23 cellular contexts compared by ENCODE assay signal in genomic region chr9:18720691-18721090, GRCh38.
A peak's percentile ranks its signal among the peaks of the same experiment; 100 is the strongest.
DNase-seq lines count a peak whose midpoint lies in the region; ATAC-seq lines count a peak whose summit lies in the region.
"Had no signal": no experiment of that assay in that cellular context is flagged by ENCODE, and none has a peak within 500 bp of the region (broad histone marks: within the 10 kb centered on the region; RNA-seq: fewer than 3 reads in every experiment).

No MANE protein-coding gene starts in this region.

- no peak overlapping the region for H4K8ac ChIP-seq in mesenchymal stem cell (ENCODE audit: low read length)

- H3K27me3 Mint-ChIP-seq in activated naive CD8-positive, alpha-beta T cell treated with anti-CD3 and anti-CD28 coated beads, Interleukin-2, amount 50 U/mL, for 24 hours, result peaks cover 2% of the 10 kb centered on the region

- H3K4me3 ChIP-seq in mesenchymal stem cell (ENCODE audit: insufficient read depth in 1 of 2, low read depth in 1 of 2, low read length in 2 of 2), result no peak overlapping the region
- H3K4me3 ChIP-seq: prostate gland, skin epidermis, upper lobe of left lung had no signal

- no peak overlapping the region for H2AFZ ChIP-seq in mesenchymal stem cell (ENCODE audit: low read depth, low read length)

- peaks cover 2% of the 10 kb centered on the region for H3K79me1 ChIP-seq in mesenchymal stem cell (replicated peaks; ENCODE audit: low read length, poor library complexity, severe bottlenecking)

- H2BK120ac ChIP-seq in mesenchymal stem cell (ENCODE audit: low read depth, low read length), result no peak overlapping the region

- H3K9ac ChIP-seq in mesenchymal stem cell (ENCODE audit: low read length), result peak overlapping the region; percentile 28

- H3K23ac ChIP-seq in mesenchymal stem cell (ENCODE audit: low read length in 2 of 2), result no peak overlapping the region

- no peaks in the 10 kb centered on the region for H3K36me3 Mint-ChIP-seq in activated naive CD8-positive, alpha-beta T cell treated with anti-CD3 and anti-CD28 coated beads, Interleukin-2, amount 50 U/mL, for 24 hours (ENCODE audit: low read depth)

- H3K27me3 ChIP-seq in mesenchymal stem cell (ENCODE audit: control insufficient read depth in 1 of 2, insufficient read depth in 1 of 2, low read length in 2 of 2), result no peaks in the 10 kb centered on the region
- H3K27me3 ChIP-seq: upper lobe of left lung had no signal

- H2BK5ac ChIP-seq in mesenchymal stem cell (ENCODE audit: low read depth, low read length, poor library complexity, severe bottlenecking), result no peak overlapping the region

- H3K36me3 ChIP-seq in mesenchymal stem cell (ENCODE audit: control insufficient read depth in 1 of 2, insufficient read depth in 2 of 2, low read depth in 1 of 2, low read length in 2 of 2), result peaks cover 0 to 73% of the 10 kb centered on the region in 2 experiments
- H3K36me3 ChIP-seq: prostate gland, upper lobe of left lung had no signal

- H2AK5ac ChIP-seq in mesenchymal stem cell (ENCODE audit: low read length, severe bottlenecking), result no peak overlapping the region

- H3K9me3 ChIP-seq in mesenchymal stem cell (ENCODE audit: control insufficient read depth, low read length), result no peaks in the 10 kb centered on the region
- H3K9me3 ChIP-seq: prostate gland, upper lobe of left lung had no signal

- H3K14ac ChIP-seq in mesenchymal stem cell (ENCODE audit: low read length in 2 of 2), result no peak overlapping the region

- H3K27ac ChIP-seq in mesenchymal stem cell (ENCODE audit: low read length, poor library complexity, severe bottlenecking), result no peak overlapping the region
- H3K27ac ChIP-seq in substantia nigra (ENCODE audit: low read depth, low read length, poor library complexity, severe bottlenecking), result no peak overlapping the region
- H3K27ac ChIP-seq: HL-60, prostate gland, upper lobe of left lung had no signal

- ATAC-seq in HG03196 (IDR thresholded peaks at IDR 0.05; ENCODE audit: unreplicated experiment) (no peak), GM21576 (IDR thresholded peaks at IDR 0.05; ENCODE audit: unreplicated experiment) (no peak)
- no peak for ATAC-seq in activated naive CD8-positive, alpha-beta T cell treated with anti-CD3 and anti-CD28 coated beads, Interleukin-2, amount 50 U/mL, for 24 hours
- ATAC-seq: activated T-cell treated with anti-CD3 and anti-CD28 coated beads, Interleukin-2, amount 50 U/mL, for 4 hours had no signal

- H3K9me3 Mint-ChIP-seq in activated naive CD8-positive, alpha-beta T cell treated with anti-CD3 and anti-CD28 coated beads, Interleukin-2, amount 50 U/mL, for 24 hours, result no peaks in the 10 kb centered on the region
- H3K9me3 Mint-ChIP-seq: activated T-cell treated with anti-CD3 and anti-CD28 coated beads, Interleukin-2, amount 50 U/mL, for 4 hours had no signal

- WGBS in mesenchymal stem cell, result 99% methylated on average over 4 of the region's 5 CpGs

- no peak overlapping the region for H3K4ac ChIP-seq in mesenchymal stem cell (ENCODE audit: low read depth in 1 of 2, low read length in 2 of 2)

- H3K4me1 ChIP-seq in mesenchymal stem cell (ENCODE audit: control insufficient read depth, insufficient read depth, low read depth, low read length), result peaks cover 5% of the 10 kb centered on the region
- H3K4me1 ChIP-seq: prostate gland, upper lobe of left lung had no signal

- no peak overlapping the region for H3K27ac Mint-ChIP-seq in activated naive CD8-positive, alpha-beta T cell treated with anti-CD3 and anti-CD28 coated beads, Interleukin-2, amount 50 U/mL, for 24 hours

- no peak overlapping the region for H4K91ac ChIP-seq in mesenchymal stem cell (ENCODE audit: low read length)

- no peak overlapping the region for H2BK15ac ChIP-seq in mesenchymal stem cell (ENCODE audit: low read depth, poor library complexity, severe bottlenecking)

- H3K4me1 Mint-ChIP-seq in activated naive CD8-positive, alpha-beta T cell treated with anti-CD3 and anti-CD28 coated beads, Interleukin-2, amount 50 U/mL, for 24 hours, result no peaks in the 10 kb centered on the region

- H2BK12ac ChIP-seq in mesenchymal stem cell (ENCODE audit: low read length in 2 of 2), result no peak overlapping the region

- DNase-seq in AG08395 (ENCODE audit: low spot score), result peak; percentile 81
- DNase-seq in LHCN-M2 (ENCODE audit: low read depth), result peak; percentile 89
- peak; percentile 73 for DNase-seq in astrocyte of the hippocampus (ENCODE audit: low read depth, low spot score)
- no peak for DNase-seq in mesenchymal stem cell
- no peak for DNase-seq in substantia nigra (lab: John Stamatoyannopoulos, UW)
- DNase-seq in activated naive CD8-positive, alpha-beta T cell treated with anti-CD3 and anti-CD28 coated beads, Interleukin-2, amount 50 U/mL, for 24 hours, result no peak
- DNase-seq: activated CD4-positive, alpha-beta T cell treated with anti-CD3 and anti-CD28 coated beads for 1 hour; activated CD8-positive, alpha-beta memory T cell treated with anti-CD3 and anti-CD28 coated beads for 24 hours; activated naive CD4-positive, alpha-beta T cell; activated T-cell treated with anti-CD3 and anti-CD28 coated beads, Interleukin-2, amount 50 U/mL, for 4 hours; central memory CD4-positive, alpha-beta T cell; dermis blood vessel endothelial cell; HCEC 1CT; head of caudate nucleus; NCI-H2081 treated with DMSO at 0.1 percent for 48 hours; NCI-H446 treated with DMSO at 0.1 percent for 48 hours; Right ventricle myocardium superior had no signal

- no peak overlapping the region for H3K4me2 ChIP-seq in mesenchymal stem cell (ENCODE audit: low read length, poor library complexity, severe bottlenecking)

- H3K18ac ChIP-seq in mesenchymal stem cell (ENCODE audit: low read depth in 1 of 2, low read length in 2 of 2), result no peak overlapping the region

- no peak overlapping the region for H3K4me3 Mint-ChIP-seq in activated naive CD8-positive, alpha-beta T cell treated with anti-CD3 and anti-CD28 coated beads, Interleukin-2, amount 50 U/mL, for 24 hours
- H3K4me3 Mint-ChIP-seq: activated T-cell treated with anti-CD3 and anti-CD28 coated beads, Interleukin-2, amount 50 U/mL, for 4 hours had no signal

Comparison
In these comparisons a context has a peak if more than half of its experiments do, and no peak if none do; other contexts are left out.
1. DNase-seq: peak in AG08395 (single experiment), LHCN-M2 (single experiment) and astrocyte of the hippocampus (single experiment); none in mesenchymal stem cell (single experiment), substantia nigra (0 of 49) and activated naive CD8-positive, alpha-beta T cell treated with anti-CD3 and anti-CD28 coated beads, Interleukin-2, amount 50 U/mL, for 24 hours (single experiment).